Comparison of ENCODE assay signal across 1 cellular context in genomic region chr18:39186008-39186407, GRCh38.
TF ChIP-seq lines count a peak whose summit lies in the region.

No MANE protein-coding gene starts in this region.

TF ChIP-seq in GM12878, 131 proteins besides CTCF, POLR2A, EP300 and RAD21 (continued from another document):
- TF ChIP-seq SKIL (IDR thresholded peaks at IDR 0.05; ENCODE audit: low read depth, poor library complexity, severe bottlenecking) (no peak), BCLAF1 (IDR thresholded peaks at IDR 0.05) (no peak)
